ENCODE assay signal across 10 cellular contexts in genomic region chr5:76556511-76557221, GRCh38.
DNase-seq lines count a peak whose midpoint lies in the region; ATAC-seq and TF ChIP-seq lines count a peak whose summit lies in the region.
"Had no signal": no experiment of that assay in that cellular context is flagged by ENCODE, and none has a peak within 500 bp of the region (broad histone marks: within the 10 kb centered on the region; RNA-seq: fewer than 3 reads in every experiment).

No MANE protein-coding gene starts in this region.

- H2BK5ac ChIP-seq in mesendoderm (ENCODE audit: low read length), result no peak overlapping the region

- H4K8ac ChIP-seq in mesendoderm (ENCODE audit: low read depth, low read length), result no peak overlapping the region

- no peaks in the 10 kb centered on the region for H3K79me1 ChIP-seq in mesendoderm (ENCODE audit: low read length)

- H2BK15ac ChIP-seq in mesendoderm (replicated peaks; ENCODE audit: low read depth), result no peak overlapping the region

- no peak overlapping the region for H3K27ac ChIP-seq in mesendoderm (ENCODE audit: low read depth, low read length)

- intact Hi-C loops in Right ventricle myocardium superior (cut with DNase I), result no loop called here

- ATAC-seq in GM21515 (IDR thresholded peaks at IDR 0.05; ENCODE audit: unreplicated experiment) (peak; percentile 93), HG03354 (IDR thresholded peaks at IDR 0.05; ENCODE audit: poor library complexity, severe bottlenecking, unreplicated experiment) (peak; percentile 98), Right ventricle myocardium superior (ENCODE audit: poor library complexity) (no peak)

- no peak overlapping the region for H4K5ac ChIP-seq in mesendoderm (ENCODE audit: low read length)

- H3K4me2 ChIP-seq in mesendoderm (ENCODE audit: low read length), result no peak overlapping the region

- H3K27me3 ChIP-seq in mesendoderm (ENCODE audit: insufficient read depth, low read length, poor library complexity), result no peaks in the 10 kb centered on the region

- no peaks in the 10 kb centered on the region for H3K4me1 Mint-ChIP-seq in nephron progenitor cell

- no CpG with 5 or more reads among the region's 4 CpGs for WGBS in mesendoderm (ENCODE audit: extremely low coverage, insufficient coverage, low lambda C conversion rate)

- no peak overlapping the region for H3K4ac ChIP-seq in mesendoderm (ENCODE audit: low read depth, low read length)

- H3K27ac Mint-ChIP-seq in nephron progenitor cell, result peak overlapping the region; percentile 16

- peaks cover 9% of the 10 kb centered on the region for H3K9me3 Mint-ChIP-seq in nephron progenitor cell

- peaks cover 20% of the 10 kb centered on the region for H3K36me3 Mint-ChIP-seq in nephron progenitor cell (ENCODE audit: low read depth)

- H2AK5ac ChIP-seq in mesendoderm (ENCODE audit: low read length), result no peak overlapping the region

- H3K27me3 Mint-ChIP-seq in nephron progenitor cell (ENCODE audit: low read depth, poor library complexity), result no peaks in the 10 kb centered on the region

- no peak overlapping the region for H3K23ac ChIP-seq in mesendoderm (ENCODE audit: low read length)

- no peak overlapping the region for H3K56ac ChIP-seq in mesendoderm (ENCODE audit: low read length)

- peak; percentile 9 for DNase-seq in NCI-H748 (lab: John Stamatoyannopoulos, UW; ENCODE audit: unreplicated experiment)
- DNase-seq in NCI-H748 treated with DMSO at 0.1 percent for 48 hours (lab: John Stamatoyannopoulos, UW), result no peak
- no peak for DNase-seq in nephron progenitor cell
- DNase-seq in A172 (ENCODE audit: low spot score), result no peak
- DNase-seq in Right ventricle myocardium superior, result no peak
- DNase-seq in mesendoderm, result no peak
- DNase-seq: kidney, NCI-H226 had no signal

- H3K4me1 ChIP-seq in mesendoderm (ENCODE audit: control insufficient read depth, low read depth, low read length), result no peaks in the 10 kb centered on the region

- TF ChIP-seq CTCF in nephron progenitor cell (IDR thresholded peaks at IDR 0.05), result no peak

- H3K4me3 Mint-ChIP-seq in nephron progenitor cell, result no peak overlapping the region

- no peak overlapping the region for H2BK120ac ChIP-seq in mesendoderm (ENCODE audit: low read depth, low read length)

- H3K9ac ChIP-seq in mesendoderm (ENCODE audit: low read length), result no peak overlapping the region

- no peaks in the 10 kb centered on the region for H3K79me2 ChIP-seq in mesendoderm (ENCODE audit: control insufficient read depth, insufficient read depth, low read length)

- no peak overlapping the region for H3K18ac ChIP-seq in mesendoderm (ENCODE audit: low read length)

- H3K4me3 ChIP-seq in mesendoderm (ENCODE audit: low read length), result no peak overlapping the region

- H3K36me3 ChIP-seq in mesendoderm (ENCODE audit: control insufficient read depth, insufficient read depth, low read length), result no peaks in the 10 kb centered on the region
